ENCODE assay signal across 13 cellular contexts in genomic region chr2:143176606-143177005, GRCh38. TPM values are rescaled to one million over a fixed set of nuclear protein-coding genes. Genes with fewer than 3 reads are reported as not detected.
DNase-seq lines count a peak whose midpoint lies in the region; ATAC-seq, FAIRE-seq and TF ChIP-seq lines count a peak whose summit lies in the region.
"Had no signal": no experiment of that assay in that cellular context is flagged by ENCODE, and none has a peak within 500 bp of the region (broad histone marks: within the 10 kb centered on the region; RNA-seq: fewer than 3 reads in every experiment).

No MANE protein-coding gene starts in this region.

- H2BK120ac ChIP-seq in neuronal stem cell (ENCODE audit: low read depth, low read length): no peak overlapping the region

- peak overlapping the region; percentile 94 for H3K27ac Mint-ChIP-seq in activated CD4-positive, alpha-beta T cell treated with anti-CD3 and anti-CD28 coated beads, Interleukin-2, amount 10 ng/mL, durations not matched to agents 24 days and 14 days
- H3K27ac Mint-ChIP-seq in T-helper 17 cell: peak overlapping the region; percentile 91

- no peak overlapping the region for H3K14ac ChIP-seq in neuronal stem cell (ENCODE audit: low read length)

- no peak overlapping the region for H3K4me3 ChIP-seq in neuronal stem cell (ENCODE audit: low read length in 2 of 2)
- no peak overlapping the region for H3K4me3 ChIP-seq in HepG2 (replicated peaks in 1 of 3; ENCODE audit: insufficient read depth in 1 of 3, low read depth in 2 of 3, low read length in 3 of 3)
- H3K4me3 ChIP-seq in foreskin fibroblast (ENCODE audit: low read depth in 1 of 2, low read length in 2 of 2): no peak overlapping the region
- H3K4me3 ChIP-seq: A549 had no signal

- no peak overlapping the region for H3K27ac ChIP-seq in neuronal stem cell (replicated peaks; ENCODE audit: low read length)
- H3K27ac ChIP-seq in HepG2 (ENCODE audit: extremely low read length, insufficient read depth, low read length): no peak overlapping the region
- H3K27ac ChIP-seq: A549 had no signal

- BruUV-seq in HepG2 (replicated peaks; lab: Mats Ljungman, UMichigan): no TSS peak

- TF ChIP-seq CTCF in HepG2 (CRISPR knock-in tag; IDR thresholded peaks at IDR 0.05) (no peak), foreskin fibroblast (IDR thresholded peaks at IDR 0.05; ENCODE audit: low read depth, low read length) (no peak)

- DNase-seq in activated CD4-positive, alpha-beta T cell treated with anti-CD3 and anti-CD28 coated beads, Interleukin-2, amount 10 ng/mL, durations not matched to agents 24 days and 14 days: no peak
- DNase-seq in activated CD4-positive, alpha-beta T cell treated with anti-CD3 and anti-CD28 coated beads for 4 hours: no peak
- DNase-seq in T-helper 17 cell: no peak
- no peak for DNase-seq in neuronal stem cell (ENCODE audit: low spot score)
- no peak for DNase-seq in HepG2 (ENCODE audit: low spot score)
- no peak for DNase-seq in foreskin fibroblast
- DNase-seq in NCI-H748 (lab: John Stamatoyannopoulos, UW; ENCODE audit: unreplicated experiment): no peak
- DNase-seq: Kasumi-1; NCI-H748 treated with DMSO at 0.1 percent for 48 hours; sigmoid colon; stimulated activated CD8-positive, alpha-beta memory T cell treated with anti-CD3 and anti-CD28 coated beads, Interleukin-4, amount 100 ng/mL, for 48 hours had no signal

- no peaks in the 10 kb centered on the region for H3K79me1 ChIP-seq in neuronal stem cell (ENCODE audit: low read depth, low read length)

- no peaks in the 10 kb centered on the region for H3K36me3 ChIP-seq in neuronal stem cell (replicated peaks in 1 of 2; ENCODE audit: control insufficient read depth in 2 of 2, insufficient read depth in 2 of 2, low read length in 2 of 2)
- H3K36me3 ChIP-seq in HepG2 (replicated peaks in 1 of 2; ENCODE audit: control insufficient read depth in 1 of 2, insufficient read depth in 2 of 2, low read length in 2 of 2): no peaks in the 10 kb centered on the region
- H3K36me3 ChIP-seq: sigmoid colon had no signal

- peaks cover 0 to 4% of the 10 kb centered on the region in 2 donors for H3K4me1 ChIP-seq in neuronal stem cell (ENCODE audit: control insufficient read depth in 2 of 2, insufficient read depth in 1 of 2, low read depth in 1 of 2, low read length in 2 of 2)
- H3K4me1 ChIP-seq in HepG2 (ENCODE audit: insufficient read depth, low read length): no peaks in the 10 kb centered on the region
- H3K4me1 ChIP-seq: A549, sigmoid colon had no signal

- no peak for TF ChIP-seq POLR2A in HepG2 (IDR thresholded peaks at IDR 0.05; ENCODE audit: insufficient read depth in 1 of 2, low read depth in 2 of 2, low read length in 2 of 2)

- no peaks in the 10 kb centered on the region for H3K79me2 ChIP-seq in HepG2 (ENCODE audit: insufficient read depth, low read length)

- no peak overlapping the region for H3K4me2 ChIP-seq in neuronal stem cell (ENCODE audit: insufficient read depth, low read length, poor library complexity, severe bottlenecking)
- H3K4me2 ChIP-seq in HepG2 (ENCODE audit: low read depth, low read length): no peak overlapping the region

- no peak overlapping the region for H3K4ac ChIP-seq in neuronal stem cell (ENCODE audit: low read length)

- H2BK15ac ChIP-seq in neuronal stem cell (ENCODE audit: low read length): no peak overlapping the region

- no peak for TF ChIP-seq RAD21 in HepG2 (CRISPR knock-in tag; IDR thresholded peaks at IDR 0.05)

- peak overlapping the region; percentile 85 for H3K4me3 Mint-ChIP-seq in activated CD4-positive, alpha-beta T cell treated with anti-CD3 and anti-CD28 coated beads, Interleukin-2, amount 10 ng/mL, durations not matched to agents 24 days and 14 days
- peak overlapping the region; percentile 83 for H3K4me3 Mint-ChIP-seq in T-helper 17 cell

- peak overlapping the region; percentile 35 for H2AFZ ChIP-seq in neuronal stem cell (ENCODE audit: low read length)
- H2AFZ ChIP-seq in HepG2 (ENCODE audit: low read length): no peak overlapping the region

- peaks cover 41% of the 10 kb centered on the region for H3K4me1 Mint-ChIP-seq in activated CD4-positive, alpha-beta T cell treated with anti-CD3 and anti-CD28 coated beads, Interleukin-2, amount 10 ng/mL, durations not matched to agents 24 days and 14 days
- H3K4me1 Mint-ChIP-seq in T-helper 17 cell: peaks cover 34% of the 10 kb centered on the region

- no peaks in the 10 kb centered on the region for H3K27me3 Mint-ChIP-seq in activated CD4-positive, alpha-beta T cell treated with anti-CD3 and anti-CD28 coated beads, Interleukin-2, amount 10 ng/mL, durations not matched to agents 24 days and 14 days
- H3K27me3 Mint-ChIP-seq in T-helper 17 cell: no peaks in the 10 kb centered on the region

- TF ChIP-seq EP300 in HepG2 (IDR thresholded peaks at IDR 0.05; ENCODE audit: low read depth in 2 of 2, low read length in 2 of 2) (no peak), HepG2 (CRISPR knock-in tag; IDR thresholded peaks at IDR 0.05; ENCODE audit: borderline replicate concordance) (no peak)

- no peak for FAIRE-seq in HepG2 (lab: Jason Lieb, UNC)
- FAIRE-seq: A549 had no signal

- H3K18ac ChIP-seq in neuronal stem cell (ENCODE audit: low read length): no peak overlapping the region

- no peaks in the 10 kb centered on the region for H4K20me1 ChIP-seq in HepG2 (ENCODE audit: insufficient read depth, low read length)

- in situ Hi-C loops in HepG2 (cut with HindIII; ENCODE audit: extremely low pct_ligation_motif_present, low pct_unique_long_range_greater_than_20kb): no loop called here

- H3K9ac ChIP-seq in neuronal stem cell (ENCODE audit: low read depth, low read length, poor library complexity) (no peak overlapping the region), HepG2 (ENCODE audit: insufficient read depth, low read depth, low read length) (no peak overlapping the region)

- no peaks in the 10 kb centered on the region for H3K9me3 Mint-ChIP-seq in activated CD4-positive, alpha-beta T cell treated with anti-CD3 and anti-CD28 coated beads, Interleukin-2, amount 10 ng/mL, durations not matched to agents 24 days and 14 days

- no CpG with 5 or more reads among the region's 3 CpGs for WGBS in neuronal stem cell (ENCODE audit: extremely low coverage in 2 of 2, insufficient read length in 2 of 2, insufficient replicate concordance in 1 of 2), 2 donors
- WGBS in HepG2 (ENCODE audit: low lambda C conversion rate): 5% methylated on average over 3 of the region's 3 CpGs

- H3K27me3 ChIP-seq in neuronal stem cell (ENCODE audit: control insufficient read depth in 3 of 3, insufficient read depth in 3 of 3, low read depth in 1 of 3, low read length in 3 of 3) (no peaks in the 10 kb centered on the region), HepG2 (ENCODE audit: control insufficient read depth in 1 of 2, insufficient read depth in 2 of 2, low read length in 2 of 2) (no peaks in the 10 kb centered on the region)
- H3K27me3 ChIP-seq: sigmoid colon had no signal

- peak; percentile 19 for ATAC-seq in HG02571 (IDR thresholded peaks at IDR 0.05; ENCODE audit: unreplicated experiment)
- ATAC-seq in T-helper 17 cell: peak; percentile 66
- ATAC-seq in HepG2: no peak
- ATAC-seq: A549 had no signal

- H3K9me3 ChIP-seq in T-helper 17 cell (ENCODE audit: control insufficient read depth, low read length, poor library complexity, severe bottlenecking) (no peaks in the 10 kb centered on the region), neuronal stem cell (replicated peaks in 1 of 2; ENCODE audit: control insufficient read depth in 2 of 2, insufficient read depth in 1 of 2, low read depth in 1 of 2, low read length in 2 of 2) (peaks cover 0 to 8% of the 10 kb centered on the region in 2 donors), HepG2 (ENCODE audit: low read length) (no peaks in the 10 kb centered on the region)
- H3K9me3 ChIP-seq: A549 had no signal

- H3K23ac ChIP-seq in neuronal stem cell (ENCODE audit: low read depth, low read length, poor library complexity): no peak overlapping the region

- intact Hi-C loops in activated CD4-positive, alpha-beta T cell treated with anti-CD3 and anti-CD28 coated beads, Interleukin-2, amount 10 ng/mL, durations not matched to agents 24 days and 14 days (cut with micrococcal nuclease): no loop called here
- intact Hi-C loops in HepG2 (cut with micrococcal nuclease; ENCODE audit: unreplicated experiment): no loop called here

- no peak overlapping the region for H4K91ac ChIP-seq in neuronal stem cell (ENCODE audit: low read depth, low read length, poor library complexity)

- CTCF ChIA-PET in HepG2 (lab: Yijun Ruan, JAX; ENCODE audit: low intra/inter-chr PET ratio, low total read pairs): no interaction called here

- no peak overlapping the region for H2BK12ac ChIP-seq in neuronal stem cell (ENCODE audit: low read length)

- H2BK5ac ChIP-seq in neuronal stem cell (ENCODE audit: low read length): no peak overlapping the region

- no peak overlapping the region for H2AK5ac ChIP-seq in neuronal stem cell (ENCODE audit: low read depth, low read length)

- H3K36me3 Mint-ChIP-seq in activated CD4-positive, alpha-beta T cell treated with anti-CD3 and anti-CD28 coated beads, Interleukin-2, amount 10 ng/mL, durations not matched to agents 24 days and 14 days (ENCODE audit: low read depth): peaks cover 36% of the 10 kb centered on the region
- H3K36me3 Mint-ChIP-seq in T-helper 17 cell (ENCODE audit: low read depth): peaks cover 8% of the 10 kb centered on the region

- POLR2A ChIA-PET in HepG2 (lab: Yijun Ruan, JAX): no interaction called here

- H4K8ac ChIP-seq in neuronal stem cell (ENCODE audit: low read depth, low read length): no peak overlapping the region

RNA-seq across cellular contexts. Expression of gene ARHGAP15, which starts 47.4 kb away (rescaled TPM):
- total RNA-seq in activated CD4-positive, alpha-beta T cell treated with anti-CD3 and anti-CD28 coated beads, Interleukin-2, amount 10 ng/mL, durations not matched to agents 24 days and 14 days: 56.0 and 56.2 TPM in 2 replicates
- 100 to 1,000 TPM; 277 to 309 TPM for total RNA-seq in T-helper 17 cell
- 2.5 TPM for polyA plus RNA-seq in neuronal stem cell (2013, experiment 1 of 2)
- polyA plus RNA-seq in neuronal stem cell (2013, experiment 2 of 2): 2.2 TPM
- total RNA-seq in HepG2 (2016; rRNA removed; fragmentation: Illumina TruSeq; extraction: Trizol): not detected in 2 replicates
- total RNA-seq in HepG2 (2016; cell fraction: cytosol; rRNA removed; fragmentation: Illumina TruSeq; extraction: Trizol; ENCODE audit: low read depth): 0.79 TPM in 1 of 2 replicates, not detected in the other
- total RNA-seq in HepG2 (2016; cell fraction: insoluble cytoplasmic fraction; rRNA removed; fragmentation: Illumina TruSeq; extraction: Trizol): not detected in 2 replicates
- total RNA-seq in HepG2 (2016; cell fraction: membrane; rRNA removed; fragmentation: Illumina TruSeq; extraction: Trizol): not detected in 2 replicates
- total RNA-seq in HepG2 (2016; cell fraction: nucleus; rRNA removed; fragmentation: Illumina TruSeq; extraction: Trizol): not detected in 2 replicates
- polyA plus RNA-seq in HepG2 (2011; rRNA removed): 0.04 TPM in 1 of 2 replicates, not detected in the other
- polyA plus RNA-seq in HepG2 (2011; cell fraction: cytosol; rRNA removed): not detected in 2 replicates
- polyA plus RNA-seq in HepG2 (2011; cell fraction: nucleus; rRNA removed): not detected in 2 replicates
- polyA plus RNA-seq in HepG2 (2012): not detected in 2 replicates
- polyA plus RNA-seq in HepG2 (2016; cell fraction: cytosol; fragmentation: Illumina TruSeq; extraction: Trizol; ENCODE audit: low read depth): not detected in 2 replicates
- not detected in 2 replicates for polyA plus RNA-seq in HepG2 (2016; cell fraction: insoluble cytoplasmic fraction; fragmentation: Illumina TruSeq; extraction: Trizol; ENCODE audit: low read depth)
- polyA plus RNA-seq in HepG2 (2016; cell fraction: membrane; fragmentation: Illumina TruSeq; extraction: Trizol; ENCODE audit: low read depth): not detected in 2 replicates
- polyA plus RNA-seq in HepG2 (2016; cell fraction: nucleus; fragmentation: Illumina TruSeq; extraction: Trizol; ENCODE audit: insufficient read depth, low read depth): not detected in 2 replicates
- 0.80 TPM in 1 of 2 replicates, not detected in the other for polyA minus RNA-seq in HepG2 (2011; rRNA and poly(A)+ RNA removed; ENCODE audit: low replicate concordance)
- not detected in 2 replicates for polyA minus RNA-seq in HepG2 (2011; cell fraction: cytosol; rRNA and poly(A)+ RNA removed)
- polyA minus RNA-seq in HepG2 (2011; cell fraction: nucleus; rRNA and poly(A)+ RNA removed): 0.77 and 2.1 TPM in 2 replicates

Comparison
In these comparisons a context has a peak if more than half of its experiments do, and no peak if none do; other contexts are left out.
1. RNA of gene ARHGAP15, which starts 47.4 kb away (total RNA-seq): 277 to 309 TPM in T-helper 17 cell and 56.0 to 56.2 TPM in activated CD4-positive, alpha-beta T cell treated with anti-CD3 and anti-CD28 coated beads, Interleukin-2, amount 10 ng/mL, durations not matched to agents 24 days and 14 days; 0.79 TPM in HepG2; every median in the first group is over 10 times any median in the second.